Comparison of ENCODE assay signal across 33 cellular contexts in genomic region chr12:95538002-95538401, GRCh38. TPM values are rescaled to one million over a fixed set of nuclear protein-coding genes. Genes with fewer than 3 reads are reported as not detected.
"Had no signal": no experiment of that assay in that cellular context is flagged by ENCODE, and none has a peak within 500 bp of the region (broad histone marks: within the 10 kb centered on the region; RNA-seq: fewer than 3 reads in every experiment).

No MANE protein-coding gene starts in this region.

- H3K27me3 Mint-ChIP-seq: activated CD4-positive, alpha-beta memory T cell treated with anti-CD3 and anti-CD28 coated beads for 36 hours; activated CD4-positive, alpha-beta T cell treated with anti-CD3 and anti-CD28 coated beads for 36 hours; activated CD4-positive, alpha-beta T cell treated with anti-CD3 and anti-CD28 coated beads, Interleukin-2, amount 10 ng/mL, durations not matched to agents 7 days and 5 days; activated naive CD4-positive, alpha-beta T cell treated with anti-CD3 and anti-CD28 coated beads, Interleukin-2, amount 10 ng/mL, durations not matched to agents 7 days and 5 days; activated naive CD8-positive, alpha-beta T cell; activated naive CD8-positive, alpha-beta T cell treated with anti-CD3 and anti-CD28 coated beads, Interleukin-2, amount 50 U/mL, for 24 hours had no signal

- H3K4me1 Mint-ChIP-seq: activated naive CD4-positive, alpha-beta T cell treated with anti-CD3 and anti-CD28 coated beads, Interleukin-2, amount 10 ng/mL, durations not matched to agents 7 days and 5 days had no signal

- H3K9me2 ChIP-seq: SK-N-SH had no signal

- H3K9me3 ChIP-seq: SJSA1, SK-N-SH had no signal

- DNase-seq: activated CD4-positive, alpha-beta memory T cell treated with anti-CD3 and anti-CD28 coated beads for 36 hours; activated CD4-positive, alpha-beta T cell treated with anti-CD3 and anti-CD28 coated beads for 36 hours; activated CD4-positive, alpha-beta T cell treated with anti-CD3 and anti-CD28 coated beads, Interleukin-2, amount 10 ng/mL, durations not matched to agents 7 days and 5 days; activated CD8-positive, alpha-beta memory T cell treated with anti-CD3 and anti-CD28 coated beads, Interleukin-2, amount 50 U/mL, for 4 hours; activated naive CD4-positive, alpha-beta T cell treated with anti-CD3 and anti-CD28 coated beads, Interleukin-2, amount 10 ng/mL, durations not matched to agents 7 days and 5 days; activated naive CD8-positive, alpha-beta T cell treated with anti-CD3 and anti-CD28 coated beads, Interleukin-2, amount 50 U/mL, for 24 hours; activated T-cell treated with anti-CD3 and anti-CD28 coated beads for 4 hours; activated T-cell treated with anti-CD3 and anti-CD28 coated beads, Interleukin-2, amount 50 U/mL, for 4 hours; anterior cingulate cortex; central memory CD4-positive, alpha-beta T cell; NCI-H1092 treated with DMSO at 0.1 percent for 48 hours; NCI-H1417; NCI-H146; NCI-H187 treated with DMSO at 0.1 percent for 48 hours; NCI-H2081; NCI-H2171 treated with DMSO at 0.1 percent for 48 hours; NCI-H2227 treated with DMSO at 0.1 percent for 48 hours; NCI-H446; NCI-H510A treated with DMSO at 0.1 percent for 48 hours; NCI-H526 treated with DMSO at 0.1 percent for 48 hours; NCI-H774; RPMI8226; SHP77 treated with DMSO at 0.1 percent for 48 hours; SK-N-SH had no signal

- H3K4me3 ChIP-seq: SJSA1 had no signal

- H3K36me3 Mint-ChIP-seq: activated CD4-positive, alpha-beta memory T cell treated with anti-CD3 and anti-CD28 coated beads for 36 hours; activated naive CD4-positive, alpha-beta T cell treated with anti-CD3 and anti-CD28 coated beads, Interleukin-2, amount 10 ng/mL, durations not matched to agents 7 days and 5 days; activated naive CD8-positive, alpha-beta T cell; brain had no signal

- ATAC-seq: activated CD4-positive, alpha-beta T cell treated with anti-CD3 and anti-CD28 coated beads for 36 hours; activated CD4-positive, CD25-positive, alpha-beta regulatory T cell treated with anti-CD3 and anti-CD28 coated beads, Interleukin-2, amount 50 U/mL, for 24 hours; activated naive CD8-positive, alpha-beta T cell treated with anti-CD3 and anti-CD28 coated beads, Interleukin-2, amount 50 U/mL, for 24 hours; activated T-cell treated with anti-CD3 and anti-CD28 coated beads, Interleukin-2, amount 50 U/mL, for 4 hours; Panc1 had no signal

- H3K27ac ChIP-seq: SJSA1 had no signal

- H3K27ac Mint-ChIP-seq: activated CD4-positive, alpha-beta memory T cell treated with anti-CD3 and anti-CD28 coated beads for 36 hours; activated CD4-positive, alpha-beta T cell treated with anti-CD3 and anti-CD28 coated beads for 36 hours; activated CD4-positive, alpha-beta T cell treated with anti-CD3 and anti-CD28 coated beads, Interleukin-2, amount 10 ng/mL, durations not matched to agents 7 days and 5 days; activated naive CD4-positive, alpha-beta T cell treated with anti-CD3 and anti-CD28 coated beads, Interleukin-2, amount 10 ng/mL, durations not matched to agents 7 days and 5 days; activated naive CD8-positive, alpha-beta T cell; activated naive CD8-positive, alpha-beta T cell treated with anti-CD3 and anti-CD28 coated beads, Interleukin-2, amount 50 U/mL, for 24 hours; activated T-helper 1 cell treated with anti-CD3 and anti-CD28 coated beads, Interleukin-12 subunit alpha, Interleukin-12 subunit beta, Interleukin-2, Interleukin-4 antibody, amounts not matched to agents 30 ng/mL and 10 ng/mL and 1 ng/mL, durations not matched to agents 14 hours and 24 hours and 36 hours; brain; T-helper 1 cell treated with Interleukin-12 subunit alpha and Interleukin-12 subunit beta and Interleukin-4 antibody, amounts not matched to agents 30 μg/mL and 1 μg/mL, for 36 hours; T-helper 2 cell treated with Interferon-gamma antibody and Interleukin-4, amounts not matched to agents 5 μg/mL and 100 μg/mL, for 36 hours had no signal

- H3K9ac ChIP-seq: SK-N-SH had no signal

- H3K27me3 ChIP-seq: SJSA1 had no signal

- H3K4me3 Mint-ChIP-seq: activated CD4-positive, alpha-beta memory T cell treated with anti-CD3 and anti-CD28 coated beads for 36 hours; activated CD4-positive, alpha-beta T cell treated with anti-CD3 and anti-CD28 coated beads for 36 hours; activated CD4-positive, alpha-beta T cell treated with anti-CD3 and anti-CD28 coated beads, Interleukin-2, amount 10 ng/mL, durations not matched to agents 7 days and 5 days; activated naive CD4-positive, alpha-beta T cell treated with anti-CD3 and anti-CD28 coated beads, Interleukin-2, amount 10 ng/mL, durations not matched to agents 7 days and 5 days; activated naive CD8-positive, alpha-beta T cell; activated naive CD8-positive, alpha-beta T cell treated with anti-CD3 and anti-CD28 coated beads, Interleukin-2, amount 50 U/mL, for 24 hours; activated T-cell treated with anti-CD3 and anti-CD28 coated beads, Interleukin-2, amount 50 U/mL, for 4 hours; activated T-helper 1 cell treated with anti-CD3 and anti-CD28 coated beads, Interleukin-12 subunit alpha, Interleukin-12 subunit beta, Interleukin-2, Interleukin-4 antibody, amounts not matched to agents 30 ng/mL and 10 ng/mL and 1 ng/mL, durations not matched to agents 14 hours and 24 hours and 36 hours; brain; T-helper 1 cell treated with Interleukin-12 subunit alpha and Interleukin-12 subunit beta and Interleukin-4 antibody, amounts not matched to agents 30 μg/mL and 1 μg/mL, for 36 hours; T-helper 2 cell treated with Interferon-gamma antibody and Interleukin-4, amounts not matched to agents 5 μg/mL and 100 μg/mL, for 36 hours had no signal

- H3K36me3 ChIP-seq: SJSA1 had no signal

- H3K4me2 ChIP-seq: SK-N-SH had no signal

- H3K9me3 Mint-ChIP-seq: activated CD4-positive, alpha-beta memory T cell treated with anti-CD3 and anti-CD28 coated beads for 36 hours; activated CD4-positive, alpha-beta T cell treated with anti-CD3 and anti-CD28 coated beads, Interleukin-2, amount 10 ng/mL, durations not matched to agents 7 days and 5 days; activated naive CD4-positive, alpha-beta T cell treated with anti-CD3 and anti-CD28 coated beads, Interleukin-2, amount 10 ng/mL, durations not matched to agents 7 days and 5 days; activated naive CD8-positive, alpha-beta T cell treated with anti-CD3 and anti-CD28 coated beads, Interleukin-2, amount 50 U/mL, for 24 hours; activated T-cell treated with anti-CD3 and anti-CD28 coated beads, Interleukin-2, amount 50 U/mL, for 4 hours; activated T-helper 1 cell treated with anti-CD3 and anti-CD28 coated beads, Interleukin-12 subunit alpha, Interleukin-12 subunit beta, Interleukin-2, Interleukin-4 antibody, amounts not matched to agents 30 ng/mL and 10 ng/mL and 1 ng/mL, durations not matched to agents 14 hours and 24 hours and 36 hours; brain; T-helper 1 cell treated with Interleukin-12 subunit alpha and Interleukin-12 subunit beta and Interleukin-4 antibody, amounts not matched to agents 30 μg/mL and 1 μg/mL, for 36 hours; T-helper 2 cell treated with Interferon-gamma antibody and Interleukin-4, amounts not matched to agents 5 μg/mL and 100 μg/mL, for 36 hours had no signal

RNA-seq across cellular contexts. Expression of gene USP44, which starts 13.3 kb away (rescaled TPM):
- total RNA-seq: LHCN-M2 had no signal
